In genomic region chr16:4207229-4207628, GRCh38 we compare ENCODE assay signal across 1 cellular context.
TF ChIP-seq lines count a peak whose summit lies in the region.

No MANE protein-coding gene starts in this region.

TF ChIP-seq in K562, 482 proteins besides CTCF, POLR2A, EP300 and RAD21 (continued from another document):
- TF ChIP-seq HINFP (tag; conservative IDR thresholded peaks at IDR 0.05; ENCODE audit: low read depth) (no peak), ZNF512 (tag; IDR thresholded peaks at IDR 0.05) (no peak), HOMEZ (CRISPR knock-in tag; IDR thresholded peaks at IDR 0.05) (no peak), FOXK2 (conservative IDR thresholded peaks at IDR 0.05 in 1 of 2, IDR thresholded peaks at IDR 0.05 in 1 of 2; ENCODE audit: low read depth in 2 of 2) (no peak)
TF ChIP-seq in K562: peak in this region for 0.
